In genomic region chr5:140800816-140801493, GRCh38 we compare ENCODE assay signal across 12 cellular contexts.
A peak's percentile ranks its signal among the peaks of the same experiment; 100 is the strongest.
DNase-seq lines count a peak whose midpoint lies in the region; ATAC-seq and TF ChIP-seq lines count a peak whose summit lies in the region.
"Had no signal": no experiment of that assay in that cellular context is flagged by ENCODE, and none has a peak within 500 bp of the region (broad histone marks: within the 10 kb centered on the region; RNA-seq: fewer than 3 reads in every experiment).

Gene PCDHA3 (plus strand): TSS chr5:140801057.

- H3K9me3 ChIP-seq in HEK293 (ENCODE audit: control insufficient read depth, insufficient read depth, low read depth, low read length) (no peaks in the 10 kb centered on the region), WERI-Rb-1 (ENCODE audit: severe bottlenecking) (peaks cover 2% of the 10 kb centered on the region)

- CTCF ChIA-PET in HEK293 (lab: Yijun Ruan, JAX): interaction anchor here (0.5 to 0.6 kb wide), 2 partner anchors 462 to 525 kb away, joined by 3 read pairs; no protein-coding TSS in a partner anchor

- POLR2A ChIA-PET in HEK293 (lab: Yijun Ruan, JAX): no interaction called here

- H3K36me3 ChIP-seq in HEK293 (ENCODE audit: control insufficient read depth in 2 of 2, insufficient read depth in 1 of 2, low read length in 2 of 2): no peaks in the 10 kb centered on the region
- H3K36me3 ChIP-seq in WERI-Rb-1: no peaks in the 10 kb centered on the region

- H3K27ac ChIP-seq in HEK293 (ENCODE audit: extremely low read depth, low read depth, low read length) (no peak within 1 kb of the TSS), WERI-Rb-1 (no peak within 1 kb of the TSS)
- H3K27ac ChIP-seq: SK-N-MC, skin epidermis had no signal

- no peak for TF ChIP-seq CTCF in HEK293 (tag by site-specific recombination; IDR thresholded peaks at IDR 0.05)
- 0 out of 2 replicates have a peak, but pooled peaks have one; percentile 5 for TF ChIP-seq CTCF in WERI-Rb-1 (IDR thresholded peaks at IDR 0.05; ENCODE audit: low read depth, low read length)
- TF ChIP-seq CTCF in foreskin fibroblast (IDR thresholded peaks at IDR 0.05; ENCODE audit: low read depth, low read length): no peak

- ATAC-seq in stimulated activated naive B cell treated with anti-CD40 and anti-IgM and Interleukin-4, amounts not matched to agents 10 μg/mL and 1 μg/mL and 100 μg/mL, for 72 hours (replicated peaks): no peak
- no peak for ATAC-seq in HG02623 (IDR thresholded peaks at IDR 0.05; ENCODE audit: unreplicated experiment)
- no peak for ATAC-seq in GM18873 (IDR thresholded peaks at IDR 0.05; ENCODE audit: low FRiP score, unreplicated experiment)

- H3K27ac Mint-ChIP-seq in stimulated activated naive B cell treated with anti-CD40 and anti-IgM and Interleukin-4, amounts not matched to agents 10 μg/mL and 1 μg/mL and 100 μg/mL, for 72 hours: peak within 1 kb of the TSS; percentile 25

- H3K27me3 Mint-ChIP-seq in stimulated activated naive B cell treated with anti-CD40 and anti-IgM and Interleukin-4, amounts not matched to agents 10 μg/mL and 1 μg/mL and 100 μg/mL, for 72 hours: peaks cover 19 to 20% of the 10 kb centered on the region in 2 donors

- DNase-seq in WERI-Rb-1 (no peak), foreskin fibroblast (peak in 1 of 2 donors; percentile 26), NCI-H1092 treated with DMSO at 0.1 percent for 48 hours (lab: John Stamatoyannopoulos, UW) (no peak), islet precursor cell (no peak)
- DNase-seq in stimulated activated naive B cell treated with anti-CD40 and anti-IgM and Interleukin-4, amounts not matched to agents 10 μg/mL and 1 μg/mL and 100 μg/mL, for 72 hours: no peak
- DNase-seq: activated naive CD4-positive, alpha-beta T cell; trophoblast cell had no signal

- no peak within 1 kb of the TSS for H3K4me3 Mint-ChIP-seq in stimulated activated naive B cell treated with anti-CD40 and anti-IgM and Interleukin-4, amounts not matched to agents 10 μg/mL and 1 μg/mL and 100 μg/mL, for 72 hours

- no peaks in the 10 kb centered on the region for H3K27me3 ChIP-seq in WERI-Rb-1 (ENCODE audit: insufficient read depth, low read depth, severe bottlenecking)

- peaks cover 9 to 10% of the 10 kb centered on the region in 2 donors for H3K9me3 Mint-ChIP-seq in stimulated activated naive B cell treated with anti-CD40 and anti-IgM and Interleukin-4, amounts not matched to agents 10 μg/mL and 1 μg/mL and 100 μg/mL, for 72 hours

- H3K4me3 ChIP-seq in HEK293 (ENCODE audit: low read depth, low read length) (no peak within 1 kb of the TSS), WERI-Rb-1 (ENCODE audit: low read depth, low read length) (no peak within 1 kb of the TSS), foreskin fibroblast (ENCODE audit: low read depth in 1 of 2, low read length in 2 of 2) (peak within 1 kb of the TSS; percentile 12)
- H3K4me3 ChIP-seq: SK-N-MC had no signal

- H3K36me3 Mint-ChIP-seq in stimulated activated naive B cell treated with anti-CD40 and anti-IgM and Interleukin-4, amounts not matched to agents 10 μg/mL and 1 μg/mL and 100 μg/mL, for 72 hours: peaks cover 2 to 5% of the 10 kb centered on the region in 2 donors

- no peaks in the 10 kb centered on the region for H3K4me1 Mint-ChIP-seq in stimulated activated naive B cell treated with anti-CD40 and anti-IgM and Interleukin-4, amounts not matched to agents 10 μg/mL and 1 μg/mL and 100 μg/mL, for 72 hours

- no peaks in the 10 kb centered on the region for H3K4me1 ChIP-seq in HEK293 (ENCODE audit: control insufficient read depth, insufficient read depth, low read length)

TF ChIP-seq in HEK293, 187 proteins besides CTCF, POLR2A, EP300 and RAD21:
- TF ChIP-seq ZNF654 (tag by site-specific recombination; IDR thresholded peaks at IDR 0.05; ENCODE audit: low read depth) (peak; percentile 47), ZBTB26 (tag by site-specific recombination; optimal IDR thresholded peaks at IDR 0.05) (no peak)

Comparison
In these comparisons a context has a peak if more than half of its experiments do, and no peak if none do; other contexts are left out.
1. H3K4me3 ChIP-seq: peak in foreskin fibroblast (2 of 2); none in HEK293 (single experiment) and WERI-Rb-1 (single experiment).